1 cellular context compared by ENCODE assay signal in genomic region chr6:160261991-160262718, GRCh38.
TF ChIP-seq lines count a peak whose summit lies in the region.

No MANE protein-coding gene starts in this region.

TF ChIP-seq in HEK293, 187 proteins besides CTCF, POLR2A, EP300 and RAD21 (continued from another document):
- 0 out of 2 replicates have a peak, but pooled peaks have one; percentile 18 for TF ChIP-seq PRDM10 (tag by site-specific recombination; IDR thresholded peaks at IDR 0.05)
- TF ChIP-seq ZNF639 (tag by site-specific recombination; IDR thresholded peaks at IDR 0.05), result no peak
- TF ChIP-seq ZFP69B (tag by site-specific recombination; IDR thresholded peaks at IDR 0.05), result peak; percentile 68
- 0 out of 2 replicates have a peak, but pooled peaks have one; percentile 18 for TF ChIP-seq ZNF596 (tag by site-specific recombination; IDR thresholded peaks at IDR 0.05)
